17 cellular contexts compared by ENCODE assay signal in genomic region chr14:61345144-61345482, GRCh38. TPM values are rescaled to one million over a fixed set of nuclear protein-coding genes. Genes with fewer than 3 reads are reported as not detected.
DNase-seq lines count a peak whose midpoint lies in the region; ATAC-seq, FAIRE-seq and TF ChIP-seq lines count a peak whose summit lies in the region.
"Had no signal": no experiment of that assay in that cellular context is flagged by ENCODE, and none has a peak within 500 bp of the region (broad histone marks: within the 10 kb centered on the region; RNA-seq: fewer than 3 reads in every experiment).

No MANE protein-coding gene starts in this region.

- no peaks in the 10 kb centered on the region for H3K27me3 Mint-ChIP-seq in activated CD4-positive, alpha-beta T cell treated with anti-CD3 and anti-CD28 coated beads, Interleukin-2, amount 10 ng/mL, durations not matched to agents 24 days and 14 days
- H3K27me3 Mint-ChIP-seq in stimulated activated naive B cell treated with anti-CD40 and anti-IgM and Interleukin-4, amounts not matched to agents 10 μg/mL and 1 μg/mL and 100 μg/mL, for 72 hours: peaks cover 0 to 5% of the 10 kb centered on the region in 2 donors

- H3K36me3 Mint-ChIP-seq in activated CD4-positive, alpha-beta T cell treated with anti-CD3 and anti-CD28 coated beads, Interleukin-2, amount 10 ng/mL, durations not matched to agents 24 days and 14 days (ENCODE audit: low read depth): peaks cover 39% of the 10 kb centered on the region
- no peaks in the 10 kb centered on the region for H3K36me3 Mint-ChIP-seq in stimulated activated naive B cell treated with anti-CD40 and anti-IgM and Interleukin-4, amounts not matched to agents 10 μg/mL and 1 μg/mL and 100 μg/mL, for 72 hours

- peaks cover 3% of the 10 kb centered on the region; the same call in 1 of the 3 replicates for H3K79me2 ChIP-seq in K562 (ENCODE audit: control insufficient read depth, insufficient read depth, low read length)

- H3K27ac ChIP-seq in K562 (ENCODE audit: extremely low read depth, low read depth, low read length): no peak overlapping the region
- H3K27ac ChIP-seq in skeletal muscle tissue (ENCODE audit: low read depth, low read length): peak overlapping the region; percentile 52
- H3K27ac ChIP-seq: A549, WERI-Rb-1 had no signal

- no peaks in the 10 kb centered on the region for H3K36me3 ChIP-seq in K562 (ENCODE audit: control insufficient read depth, insufficient read depth, low read length)
- no peaks in the 10 kb centered on the region for H3K36me3 ChIP-seq in skeletal muscle tissue (ENCODE audit: control insufficient read depth in 3 of 3, insufficient read depth in 3 of 3, low read length in 3 of 3)
- H3K36me3 ChIP-seq: right lobe of liver, WERI-Rb-1 had no signal

- TF ChIP-seq POLR2A in K562 (conservative IDR thresholded peaks at IDR 0.05): no peak

- no peak for TF ChIP-seq RAD21 in K562 (CRISPR knock-in tag; conservative IDR thresholded peaks at IDR 0.05 in 1 of 2, IDR thresholded peaks at IDR 0.05 in 1 of 2)

- 0 out of 2 replicates have a peak overlapping the region, but pooled peaks have one; percentile 91 for H2AFZ ChIP-seq in K562 (ENCODE audit: low read depth, low read length)

- intact Hi-C loops in activated CD4-positive, alpha-beta T cell treated with anti-CD3 and anti-CD28 coated beads, Interleukin-2, amount 10 ng/mL, durations not matched to agents 24 days and 14 days (cut with micrococcal nuclease): loop anchor here (2.0 to 10.0 kb wide), 2 partner anchors 100 to 250 kb away; no protein-coding TSS in a partner anchor
- intact Hi-C loops in K562 (cut with micrococcal nuclease): no loop called here

- H3K4me1 Mint-ChIP-seq in activated CD4-positive, alpha-beta T cell treated with anti-CD3 and anti-CD28 coated beads, Interleukin-2, amount 10 ng/mL, durations not matched to agents 24 days and 14 days: peaks cover 84% of the 10 kb centered on the region
- H3K4me1 Mint-ChIP-seq in stimulated activated naive B cell treated with anti-CD40 and anti-IgM and Interleukin-4, amounts not matched to agents 10 μg/mL and 1 μg/mL and 100 μg/mL, for 72 hours: peaks cover 25 to 55% of the 10 kb centered on the region in 2 donors
- H3K4me1 Mint-ChIP-seq: nephron had no signal

- no peaks in the 10 kb centered on the region for H4K20me1 ChIP-seq in K562 (replicated peaks; ENCODE audit: control insufficient read depth, insufficient read depth, low read length)

- ATAC-seq in HG03342 (IDR thresholded peaks at IDR 0.05; ENCODE audit: unreplicated experiment): peak; percentile 22
- no peak for ATAC-seq in K562
- no peak for ATAC-seq in stimulated activated naive B cell treated with anti-CD40 and anti-IgM and Interleukin-4, amounts not matched to agents 10 μg/mL and 1 μg/mL and 100 μg/mL, for 72 hours (replicated peaks)
- ATAC-seq: A549 had no signal

- H3K4me3 ChIP-seq in K562 (no peak overlapping the region), skeletal muscle tissue (ENCODE audit: low read length in 3 of 3) (no peak overlapping the region)
- H3K4me3 ChIP-seq: A549, right lobe of liver had no signal

- DNase-seq in activated CD4-positive, alpha-beta T cell treated with anti-CD3 and anti-CD28 coated beads, Interleukin-2, amount 10 ng/mL, durations not matched to agents 24 days and 14 days: no peak
- no peak for DNase-seq in activated CD4-positive, alpha-beta T cell treated with anti-CD3 and anti-CD28 coated beads, Interleukin-2, amount 50 U/mL, for 48 hours
- DNase-seq in K562 (ENCODE audit: extremely low read depth in 1 of 4, low spot score in 3 of 4) (no peak), LoVo (ENCODE audit: low spot score) (no peak)
- no peak for DNase-seq in stimulated activated naive B cell treated with anti-CD40 and anti-IgM and Interleukin-4, amounts not matched to agents 10 μg/mL and 1 μg/mL and 100 μg/mL, for 72 hours
- no peak for DNase-seq in stimulated activated CD4-positive, alpha-beta T cell treated with anti-CD3 and anti-CD28 coated beads, Interleukin-2, amount 100 ng/mL, for 24 hours
- DNase-seq: caudate nucleus, glutamatergic neuron, MM.1S, NCI-H2171, right lobe of liver, WERI-Rb-1 had no signal

- H3K9me3 ChIP-seq in K562 (replicated peaks; ENCODE audit: control insufficient read depth, insufficient read depth, low read depth, low read length) (no peaks in the 10 kb centered on the region), skeletal muscle tissue (ENCODE audit: control insufficient read depth in 3 of 3, low read length in 3 of 3) (no peaks in the 10 kb centered on the region)
- H3K9me3 ChIP-seq: A549, right lobe of liver had no signal

- H3K9ac ChIP-seq in K562 (ENCODE audit: insufficient read depth in 1 of 2, low read depth in 2 of 2, low read length in 2 of 2) (no peak overlapping the region), skeletal muscle tissue (ENCODE audit: low read depth in 1 of 3, low read length in 3 of 3) (no peak overlapping the region)

- POLR2A ChIA-PET in K562 (lab: Yijun Ruan, JAX): no interaction called here

- 28% methylated on average over 2 of the region's 2 CpGs for WGBS in K562 (ENCODE audit: insufficient coverage, low coverage, missing lambda C conversion rate)

- FAIRE-seq in K562 (lab: Jason Lieb, UNC): no peak
- FAIRE-seq: A549, D721Med had no signal

- in situ Hi-C loops in K562 (cut with MboI): no loop called here

- H3K4me1 ChIP-seq in K562 (replicated peaks in 1 of 2; ENCODE audit: control insufficient read depth in 2 of 2, insufficient read depth in 2 of 2, low read length in 2 of 2): peaks cover 9 to 32% of the 10 kb centered on the region in 2 experiments; a peak in 3 of 5 replicates
- H3K4me1 ChIP-seq in skeletal muscle tissue (ENCODE audit: control insufficient read depth in 3 of 3, insufficient read depth in 3 of 3, low read length in 3 of 3): peaks cover 12 to 25% (median 17%) of the 10 kb centered on the region in 3 donors
- H3K4me1 ChIP-seq: right lobe of liver had no signal

- TF ChIP-seq CTCF in K562 (IDR thresholded peaks at IDR 0.05 in 2 of 3, conservative IDR thresholded peaks at IDR 0.05 in 1 of 3; ENCODE audit: insufficient read depth in 2 of 3, low read depth in 1 of 3, low read length in 3 of 3): no peak

- no TSS peak for BruUV-seq in K562 (replicated peaks; lab: Mats Ljungman, UMichigan)

- TF ChIP-seq EP300 in K562 (IDR thresholded peaks at IDR 0.05; ENCODE audit: low read length): no peak

- H3K4me2 ChIP-seq in K562 (ENCODE audit: insufficient read depth, low read length): no peak overlapping the region
- H3K4me2 ChIP-seq: A549 had no signal

- CTCF ChIA-PET in K562 (lab: Yijun Ruan, JAX; ENCODE audit: low intra/inter-chr PET ratio): no interaction called here

- no peaks in the 10 kb centered on the region for H3K9me1 ChIP-seq in K562 (ENCODE audit: control insufficient read depth, insufficient read depth, low read length)

- peaks cover 11% of the 10 kb centered on the region for H3K9me3 Mint-ChIP-seq in activated CD4-positive, alpha-beta T cell treated with anti-CD3 and anti-CD28 coated beads, Interleukin-2, amount 10 ng/mL, durations not matched to agents 24 days and 14 days
- peaks cover 0 to 3% of the 10 kb centered on the region in 2 donors for H3K9me3 Mint-ChIP-seq in stimulated activated naive B cell treated with anti-CD40 and anti-IgM and Interleukin-4, amounts not matched to agents 10 μg/mL and 1 μg/mL and 100 μg/mL, for 72 hours
- H3K9me3 Mint-ChIP-seq: nephron had no signal

- H3K27ac Mint-ChIP-seq in activated CD4-positive, alpha-beta T cell treated with anti-CD3 and anti-CD28 coated beads, Interleukin-2, amount 10 ng/mL, durations not matched to agents 24 days and 14 days: peak overlapping the region; percentile 95
- no peak overlapping the region for H3K27ac Mint-ChIP-seq in stimulated activated naive B cell treated with anti-CD40 and anti-IgM and Interleukin-4, amounts not matched to agents 10 μg/mL and 1 μg/mL and 100 μg/mL, for 72 hours
- H3K27ac Mint-ChIP-seq: nephron had no signal

- H3K27me3 ChIP-seq in K562 (ENCODE audit: control insufficient read depth in 2 of 2, insufficient read depth in 2 of 2, low read length in 2 of 2): no peaks in the 10 kb centered on the region
- no peaks in the 10 kb centered on the region for H3K27me3 ChIP-seq in skeletal muscle tissue (ENCODE audit: control insufficient read depth in 3 of 3, insufficient read depth in 3 of 3, low read length in 3 of 3)
- H3K27me3 ChIP-seq: right lobe of liver had no signal

- peak overlapping the region; percentile 83 for H3K4me3 Mint-ChIP-seq in activated CD4-positive, alpha-beta T cell treated with anti-CD3 and anti-CD28 coated beads, Interleukin-2, amount 10 ng/mL, durations not matched to agents 24 days and 14 days
- H3K4me3 Mint-ChIP-seq in stimulated activated naive B cell treated with anti-CD40 and anti-IgM and Interleukin-4, amounts not matched to agents 10 μg/mL and 1 μg/mL and 100 μg/mL, for 72 hours: peak overlapping the region in 1 of 2 donors; percentile 41
- H3K4me3 Mint-ChIP-seq: nephron had no signal

TF ChIP-seq in K562, 482 proteins besides CTCF, POLR2A, EP300 and RAD21 (continues in another document):
- TF ChIP-seq XRCC3 (IDR thresholded peaks at IDR 0.05) (no peak), BDP1 (IDR thresholded peaks at IDR 0.05; ENCODE audit: insufficient read depth, insufficient read length) (no peak)

RNA-seq across cellular contexts. Expression of gene PRKCH, which starts 23.7 kb away (rescaled TPM):
- 108 and 118 TPM in 2 replicates for total RNA-seq in activated CD4-positive, alpha-beta T cell treated with anti-CD3 and anti-CD28 coated beads, Interleukin-2, amount 10 ng/mL, durations not matched to agents 24 days and 14 days
- total RNA-seq in K562 (2011; cell fraction: chromatin; rRNA removed; ENCODE audit: low replicate concordance): 8.7 and 13.2 TPM in 2 replicates
- total RNA-seq in K562 (2011; cell fraction: nucleolus; rRNA removed): 3.2 and 3.5 TPM in 2 replicates
- 7.8 and 8.9 TPM in 2 replicates for total RNA-seq in K562 (2011; cell fraction: nucleoplasm; rRNA removed)
- 4.0 and 9.9 TPM in 2 replicates for total RNA-seq in K562 (2014; rRNA removed)
- 4.1 and 4.3 TPM in 2 replicates for total RNA-seq in K562 (2014; rRNA removed; fragmentation: Illumina TruSeq; extraction: Trizol)
- 3.8 and 4.0 TPM in 2 replicates for total RNA-seq in K562 (2015; rRNA removed; fragmentation: Illumina TruSeq; extraction: Trizol)
- 4.0 and 5.6 TPM in 2 replicates for total RNA-seq in K562 (2021)
- 0.83 and 2.7 TPM in 2 replicates for polyA plus RNA-seq in K562 (2011; rRNA removed)
- 0.62 and 4.8 TPM in 2 replicates for polyA plus RNA-seq in K562 (2011; cell fraction: cytosol; rRNA removed)
- polyA plus RNA-seq in K562 (2011; cell fraction: nucleus; rRNA removed): 0.81 and 4.7 TPM in 2 replicates
- 2.0 and 5.2 TPM in 2 replicates for polyA plus RNA-seq in K562 (2012)
- polyA plus RNA-seq in K562 (2014; fragmentation: Illumina TruSeq; extraction: Trizol): 4.1 and 4.3 TPM in 2 replicates
- polyA plus RNA-seq in K562 (2014; fragmentation: Nextera tagmentation; extraction: Ambion mirVana): 1 to 10 TPM in 1 of 2 experiments, under 1 TPM in 1; 0.61 to 1.1 TPM
- polyA plus RNA-seq in K562 (2014; rRNA removed): 2.7 and 4.4 TPM in 2 replicates
- polyA minus RNA-seq in K562 (2011; rRNA and poly(A)+ RNA removed): 3.0 and 6.1 TPM in 2 replicates
- 10.4 TPM in 1 of 2 replicates, not detected in the other for polyA minus RNA-seq in K562 (2011; cell fraction: cytosol; rRNA and poly(A)+ RNA removed)
- 0.33 and 2.4 TPM in 2 replicates for polyA minus RNA-seq in K562 (2011; cell fraction: nucleus; rRNA and poly(A)+ RNA removed)
- total RNA-seq in skeletal muscle tissue: 32.4 TPM
